In genomic region chr16:61684566-61684965, GRCh38 we compare ENCODE assay signal across 30 cellular contexts.
"Had no signal": no experiment of that assay in that cellular context is flagged by ENCODE, and none has a peak within 500 bp of the region (broad histone marks: within the 10 kb centered on the region; RNA-seq: fewer than 3 reads in every experiment).

No MANE protein-coding gene starts in this region.

- H3K9me2 ChIP-seq: SK-N-SH had no signal

- H3K27me3 Mint-ChIP-seq: activated CD4-positive, alpha-beta T cell treated with anti-CD3 and anti-CD28 coated beads, Interleukin-2, amount 10 ng/mL, durations not matched to agents 24 days and 14 days; activated CD8-positive, alpha-beta T cell treated with anti-CD3 and anti-CD28 coated beads for 36 hours; activated naive CD4-positive, alpha-beta T cell treated with anti-CD3 and anti-CD28 coated beads, Interleukin-2, amount 50 U/mL, for 24 hours; activated naive CD8-positive, alpha-beta T cell treated with anti-CD3 and anti-CD28 coated beads, Interleukin-2, amount 10 ng/mL, durations not matched to agents 7 days and 5 days; central memory CD8-positive, alpha-beta T cell had no signal

- DNase-seq: activated CD4-positive, alpha-beta T cell treated with anti-CD3 and anti-CD28 coated beads, Interleukin-2, amount 10 ng/mL, durations not matched to agents 24 days and 14 days; activated CD4-positive, alpha-beta T cell treated with anti-CD3 and anti-CD28 coated beads, Interleukin-2, amount 50 U/mL, for 4 hours; activated CD8-positive, alpha-beta T cell treated with anti-CD3 and anti-CD28 coated beads for 36 hours; activated gamma-delta T cell; activated naive CD4-positive, alpha-beta T cell treated with Interleukin-2 at 50 U/mL for 16 hours; activated naive CD8-positive, alpha-beta T cell treated with anti-CD3 and anti-CD28 coated beads, Interleukin-2, amount 10 ng/mL, durations not matched to agents 7 days and 5 days; activated T-cell treated with anti-CD3 and anti-CD28 coated beads, Interleukin-2, amount 50 U/mL, for 1 hour; activated T-cell treated with anti-CD3 and anti-CD28 coated beads, Interleukin-2, amount 50 U/mL, for 72 hours; amygdala; MM.1S; MV-4-11; NCI-H1092; NCI-H1436 treated with DMSO at 0.1 percent for 48 hours; NCI-H1694 treated with DMSO at 0.1 percent for 48 hours; NCI-H2029; NCI-H2107; NCI-H226; NCI-H446 treated with DMSO at 0.1 percent for 48 hours; NCI-H526; SHP77 treated with DMSO at 0.1 percent for 48 hours; SK-N-SH had no signal

- H3K27ac Mint-ChIP-seq: activated CD4-positive, alpha-beta T cell treated with anti-CD3 and anti-CD28 coated beads, Interleukin-2, amount 10 ng/mL, durations not matched to agents 24 days and 14 days; activated CD8-positive, alpha-beta T cell treated with anti-CD3 and anti-CD28 coated beads for 36 hours; activated naive CD4-positive, alpha-beta T cell treated with anti-CD3 and anti-CD28 coated beads, Interleukin-2, amount 50 U/mL, for 24 hours; activated naive CD8-positive, alpha-beta T cell treated with anti-CD3 and anti-CD28 coated beads, Interleukin-2, amount 10 ng/mL, durations not matched to agents 7 days and 5 days; activated T-cell treated with anti-CD3 and anti-CD28 coated beads, Interleukin-2, amount 50 U/mL, for 72 hours; activated T-helper 2 cell treated with anti-CD3 and anti-CD28 coated beads, Interferon-gamma antibody, Interleukin-2, Interleukin-4, amounts not matched to agents 10 μg/mL and 5 μg/mL and 100 μg/mL, durations not matched to agents 14 hours and 24 hours and 36 hours; T-helper 1 cell treated with Interleukin-12 subunit alpha and Interleukin-12 subunit beta and Interleukin-4 antibody, amounts not matched to agents 30 μg/mL and 1 μg/mL, for 36 hours; T-helper 2 cell treated with Interferon-gamma antibody and Interleukin-4, amounts not matched to agents 5 μg/mL and 100 μg/mL, for 36 hours had no signal

- H3K4me1 Mint-ChIP-seq: activated CD4-positive, alpha-beta T cell treated with anti-CD3 and anti-CD28 coated beads, Interleukin-2, amount 10 ng/mL, durations not matched to agents 24 days and 14 days; activated naive CD4-positive, alpha-beta T cell treated with anti-CD3 and anti-CD28 coated beads, Interleukin-2, amount 50 U/mL, for 24 hours; activated naive CD8-positive, alpha-beta T cell treated with anti-CD3 and anti-CD28 coated beads, Interleukin-2, amount 10 ng/mL, durations not matched to agents 7 days and 5 days; central memory CD8-positive, alpha-beta T cell had no signal

- H3K36me3 Mint-ChIP-seq: activated naive CD4-positive, alpha-beta T cell treated with anti-CD3 and anti-CD28 coated beads, Interleukin-2, amount 50 U/mL, for 24 hours; activated naive CD8-positive, alpha-beta T cell treated with anti-CD3 and anti-CD28 coated beads, Interleukin-2, amount 10 ng/mL, durations not matched to agents 7 days and 5 days had no signal

- H3K27me3 ChIP-seq: ascending aorta, cardiac muscle cell, SJSA1 had no signal

- H3K9ac ChIP-seq: KMS-11, SK-N-SH had no signal

- H3K4me3 Mint-ChIP-seq: activated CD4-positive, alpha-beta T cell treated with anti-CD3 and anti-CD28 coated beads, Interleukin-2, amount 10 ng/mL, durations not matched to agents 24 days and 14 days; activated CD8-positive, alpha-beta T cell treated with anti-CD3 and anti-CD28 coated beads for 36 hours; activated naive CD4-positive, alpha-beta T cell treated with anti-CD3 and anti-CD28 coated beads, Interleukin-2, amount 50 U/mL, for 24 hours; activated naive CD8-positive, alpha-beta T cell treated with anti-CD3 and anti-CD28 coated beads, Interleukin-2, amount 10 ng/mL, durations not matched to agents 7 days and 5 days; activated T-cell treated with anti-CD3 and anti-CD28 coated beads, Interleukin-2, amount 50 U/mL, for 72 hours; central memory CD8-positive, alpha-beta T cell; T-helper 1 cell treated with Interleukin-12 subunit alpha and Interleukin-12 subunit beta and Interleukin-4 antibody, amounts not matched to agents 30 μg/mL and 1 μg/mL, for 36 hours; T-helper 2 cell treated with Interferon-gamma antibody and Interleukin-4, amounts not matched to agents 5 μg/mL and 100 μg/mL, for 36 hours had no signal

- H3K4me2 ChIP-seq: KMS-11, SK-N-SH had no signal

- H3K4me3 ChIP-seq: ascending aorta, cardiac muscle cell, SJSA1 had no signal

- H3K9me3 ChIP-seq: ascending aorta, SJSA1, SK-N-SH had no signal

- H3K36me3 ChIP-seq: ascending aorta, cardiac muscle cell, SJSA1 had no signal

- H3K27ac ChIP-seq: ascending aorta, cardiac muscle cell, KMS-11, SJSA1 had no signal

- H3K4me1 ChIP-seq: ascending aorta, SJSA1 had no signal
